In genomic region chr5:132691755-132692631, GRCh38 we compare ENCODE assay signal across 18 cellular contexts. TPM values are rescaled to one million over a fixed set of nuclear protein-coding genes. Genes with fewer than 3 reads are reported as not detected.
DNase-seq lines count a peak whose midpoint lies in the region; ATAC-seq, FAIRE-seq and TF ChIP-seq lines count a peak whose summit lies in the region.
"Not testable (repeated sequence)": the region's sequence is repeated elsewhere in the genome, so short reads cannot be mapped to it uniquely, and the experiment has no call there.
"Had no signal": no experiment of that assay in that cellular context is flagged by ENCODE, and none has a peak within 500 bp of the region (broad histone marks: within the 10 kb centered on the region; RNA-seq: fewer than 3 reads in every experiment).

No MANE protein-coding gene starts in this region.

- not testable (repeated sequence) for H3K4me3 Mint-ChIP-seq in activated CD4-positive, alpha-beta memory T cell treated with anti-CD3 and anti-CD28 coated beads, Interleukin-2, amount 10 ng/mL, durations not matched to agents 7 days and 5 days; activated naive CD4-positive, alpha-beta T cell treated with anti-CD3 and anti-CD28 coated beads, Interleukin-2, amount 50 U/mL, for 24 hours

- H3K23ac ChIP-seq in mesenchymal stem cell (ENCODE audit: low read length in 2 of 2), result not testable (repeated sequence)

- TF ChIP-seq POLR2A in GM12891 (IDR thresholded peaks at IDR 0.05; ENCODE audit: low read depth, low read length), result not testable (repeated sequence)

- not testable (repeated sequence) for H4K8ac ChIP-seq in mesenchymal stem cell (ENCODE audit: low read length)

- H3K27ac Mint-ChIP-seq in activated CD4-positive, alpha-beta memory T cell treated with anti-CD3 and anti-CD28 coated beads, Interleukin-2, amount 10 ng/mL, durations not matched to agents 7 days and 5 days, result peak overlapping the region; percentile 54
- H3K27ac Mint-ChIP-seq in activated naive CD4-positive, alpha-beta T cell treated with anti-CD3 and anti-CD28 coated beads, Interleukin-2, amount 50 U/mL, for 24 hours, result peak overlapping the region; percentile 10

- H2BK120ac ChIP-seq in mesenchymal stem cell (ENCODE audit: low read depth, low read length), result not testable (repeated sequence)

- H3K4me1 Mint-ChIP-seq in activated CD4-positive, alpha-beta memory T cell treated with anti-CD3 and anti-CD28 coated beads, Interleukin-2, amount 10 ng/mL, durations not matched to agents 7 days and 5 days, result peaks cover 34% of the 10 kb centered on the region
- peaks cover 27% of the 10 kb centered on the region for H3K4me1 Mint-ChIP-seq in activated naive CD4-positive, alpha-beta T cell treated with anti-CD3 and anti-CD28 coated beads, Interleukin-2, amount 50 U/mL, for 24 hours

- H3K36me3 Mint-ChIP-seq in activated CD4-positive, alpha-beta memory T cell treated with anti-CD3 and anti-CD28 coated beads, Interleukin-2, amount 10 ng/mL, durations not matched to agents 7 days and 5 days (ENCODE audit: low read depth), result peaks cover 11% of the 10 kb centered on the region
- H3K36me3 Mint-ChIP-seq in activated naive CD4-positive, alpha-beta T cell treated with anti-CD3 and anti-CD28 coated beads, Interleukin-2, amount 50 U/mL, for 24 hours, result not testable (repeated sequence)

- H3K79me1 ChIP-seq in mesenchymal stem cell (replicated peaks; ENCODE audit: low read length, poor library complexity, severe bottlenecking), result not testable (repeated sequence)

- WGBS in mesenchymal stem cell, result 97% methylated on average over 4 of the region's 5 CpGs

- H3K27ac ChIP-seq in mesenchymal stem cell (ENCODE audit: low read length, poor library complexity, severe bottlenecking), result not testable (repeated sequence)

- ATAC-seq in SK-N-SH treated with all-trans-retinoic acid at 6 μM for 48 hours, result not testable (repeated sequence)

- not testable (repeated sequence) for H2BK5ac ChIP-seq in mesenchymal stem cell (ENCODE audit: low read depth, low read length, poor library complexity, severe bottlenecking)

- DNase-seq in GM12891 (ENCODE audit: insufficient read length, low spot score); activated CD4-positive, alpha-beta memory T cell treated with anti-CD3 and anti-CD28 coated beads, Interleukin-2, amount 10 ng/mL, durations not matched to agents 7 days and 5 days; mesenchymal stem cell: not testable (repeated sequence)
- peak; percentile 62 for DNase-seq in Jurkat, Clone E6-1 (ENCODE audit: low read depth, low spot score)

- not testable (repeated sequence) for H3K18ac ChIP-seq in mesenchymal stem cell (ENCODE audit: low read depth in 1 of 2, low read length in 2 of 2)

- H3K27me3 Mint-ChIP-seq in activated CD4-positive, alpha-beta memory T cell treated with anti-CD3 and anti-CD28 coated beads, Interleukin-2, amount 10 ng/mL, durations not matched to agents 7 days and 5 days; activated naive CD4-positive, alpha-beta T cell treated with anti-CD3 and anti-CD28 coated beads, Interleukin-2, amount 50 U/mL, for 24 hours: not testable (repeated sequence)

- not testable (repeated sequence) for H2BK12ac ChIP-seq in mesenchymal stem cell (ENCODE audit: low read length in 2 of 2)

- H2AFZ ChIP-seq in mesenchymal stem cell (ENCODE audit: low read depth, low read length), result not testable (repeated sequence)

- peaks cover 0 to 12% of the 10 kb centered on the region in 2 experiments for H3K36me3 ChIP-seq in mesenchymal stem cell (ENCODE audit: control insufficient read depth in 1 of 2, insufficient read depth in 2 of 2, low read depth in 1 of 2, low read length in 2 of 2)

- H2BK15ac ChIP-seq in mesenchymal stem cell (ENCODE audit: low read depth, poor library complexity, severe bottlenecking), result not testable (repeated sequence)

- H3K27me3 ChIP-seq in mesenchymal stem cell (ENCODE audit: control insufficient read depth in 1 of 2, insufficient read depth in 1 of 2, low read length in 2 of 2), result not testable (repeated sequence)

- H4K91ac ChIP-seq in mesenchymal stem cell (ENCODE audit: low read length), result not testable (repeated sequence)

- H3K14ac ChIP-seq in mesenchymal stem cell (ENCODE audit: low read length in 2 of 2), result not testable (repeated sequence)

- not testable (repeated sequence) for H3K9me3 ChIP-seq in mesenchymal stem cell (ENCODE audit: control insufficient read depth, low read length)

- not testable (repeated sequence) for H3K4ac ChIP-seq in mesenchymal stem cell (ENCODE audit: low read depth in 1 of 2, low read length in 2 of 2)

- not testable (repeated sequence) for H3K9me3 Mint-ChIP-seq in activated CD4-positive, alpha-beta memory T cell treated with anti-CD3 and anti-CD28 coated beads, Interleukin-2, amount 10 ng/mL, durations not matched to agents 7 days and 5 days; activated naive CD4-positive, alpha-beta T cell treated with anti-CD3 and anti-CD28 coated beads, Interleukin-2, amount 50 U/mL, for 24 hours

- not testable (repeated sequence) for H3K4me3 ChIP-seq in Jurkat, Clone E6-1 (ENCODE audit: low read length); mesenchymal stem cell (ENCODE audit: insufficient read depth in 1 of 2, low read depth in 1 of 2, low read length in 2 of 2)

- FAIRE-seq in GM12891 (lab: Jason Lieb, UNC) (peak; percentile 71), colon (lab: Jason Lieb, UNC) (peak; percentile 31)

- H3K9ac ChIP-seq in mesenchymal stem cell (ENCODE audit: low read length), result peak overlapping the region; percentile 45

- not testable (repeated sequence) for H2AK5ac ChIP-seq in mesenchymal stem cell (ENCODE audit: low read length, severe bottlenecking)

- H3K4me2 ChIP-seq in mesenchymal stem cell (ENCODE audit: low read length, poor library complexity, severe bottlenecking), result not testable (repeated sequence)

- CTCF ChIA-PET in activated CD4-positive, alpha-beta memory T cell treated with anti-CD3 and anti-CD28 coated beads, Interleukin-2, amount 10 ng/mL, durations not matched to agents 7 days and 5 days (lab: Charles Lee), result not testable (repeated sequence)

- POLR2A ChIA-PET in activated CD4-positive, alpha-beta memory T cell treated with anti-CD3 and anti-CD28 coated beads, Interleukin-2, amount 10 ng/mL, durations not matched to agents 7 days and 5 days (lab: Charles Lee), result interaction anchor here (0.6 kb wide), 1 partner anchor 46 kb away, joined by 3 read pairs; no protein-coding TSS in a partner anchor

- H3K4me1 ChIP-seq in mesenchymal stem cell (ENCODE audit: control insufficient read depth, insufficient read depth, low read depth, low read length), result not testable (repeated sequence)

TF ChIP-seq in SK-N-SH treated with all-trans-retinoic acid at 6 μM for 48 hours, 23 proteins besides CTCF, POLR2A, EP300 and RAD21:
- peak; percentile 71 for TF ChIP-seq ZNF8 (CRISPR knock-in tag; IDR thresholded peaks at IDR 0.05)

RNA-seq across cellular contexts. Expression of gene IL4, which starts 18.2 kb away (rescaled TPM):
- 1.9 TPM for polyA plus RNA-seq in GM12891 (2012; ENCODE audit: low read depth, missing spikeins)
- polyA plus RNA-seq in Jurkat, Clone E6-1 (2012; ENCODE audit: insufficient read depth, insufficient read length), result not detected
- 10 to 100 TPM in 1 of 2 experiments, 1 to 10 TPM in 1; 7.4 to 12.6 TPM for total RNA-seq in activated CD4-positive, alpha-beta memory T cell treated with anti-CD3 and anti-CD28 coated beads, Interleukin-2, amount 10 ng/mL, durations not matched to agents 7 days and 5 days
- polyA plus RNA-seq in mesenchymal stem cell (2013, experiment 1 of 2), result not detected
- polyA plus RNA-seq in mesenchymal stem cell (2013, experiment 2 of 2), result not detected
- total RNA-seq: A172; Calu3; CD8-positive, alpha-beta T cell; Daoy; H7; HFFc6; Right ventricle myocardium superior; RPMI7951; SK-MEL-5 had no signal
- polyA plus RNA-seq: AG04450, IgD-negative memory B cell had no signal

RNA-seq across cellular contexts. Expression of gene IL13, which starts 34.0 kb away (rescaled TPM):
- 1.6 TPM for polyA plus RNA-seq in GM12891 (2012; ENCODE audit: low read depth, missing spikeins)
- not detected for polyA plus RNA-seq in Jurkat, Clone E6-1 (2012; ENCODE audit: insufficient read depth, insufficient read length)
- total RNA-seq in activated CD4-positive, alpha-beta memory T cell treated with anti-CD3 and anti-CD28 coated beads, Interleukin-2, amount 10 ng/mL, durations not matched to agents 7 days and 5 days, result 10 to 100 TPM; 32.9 to 36.6 TPM
- not detected for polyA plus RNA-seq in mesenchymal stem cell (2013, experiment 1 of 2)
- not detected for polyA plus RNA-seq in mesenchymal stem cell (2013, experiment 2 of 2)
- total RNA-seq: A172; Calu3; CD8-positive, alpha-beta T cell; Daoy; H7; HFFc6; Right ventricle myocardium superior; RPMI7951; SK-MEL-5 had no signal
- polyA plus RNA-seq: AG04450, IgD-negative memory B cell had no signal

RNA-seq across cellular contexts. Expression of gene KIF3A, which starts 45.4 kb away (rescaled TPM):
- polyA plus RNA-seq in GM12891 (2012; ENCODE audit: low read depth, missing spikeins), result 8.6 TPM
- polyA plus RNA-seq in Jurkat, Clone E6-1 (2012; ENCODE audit: insufficient read depth, insufficient read length), result 11.3 TPM
- total RNA-seq in activated CD4-positive, alpha-beta memory T cell treated with anti-CD3 and anti-CD28 coated beads, Interleukin-2, amount 10 ng/mL, durations not matched to agents 7 days and 5 days, result 10 to 100 TPM; 16.2 to 19.3 TPM
- polyA plus RNA-seq in mesenchymal stem cell (2013, experiment 1 of 2), result 8.1 TPM
- 8.2 TPM for polyA plus RNA-seq in mesenchymal stem cell (2013, experiment 2 of 2)

RNA-seq across cellular contexts. Expression of gene CCNI2, which starts 55.2 kb away (rescaled TPM):
- polyA plus RNA-seq in GM12891 (2012; ENCODE audit: low read depth, missing spikeins), result 5.4 TPM
- 14.3 TPM for polyA plus RNA-seq in Jurkat, Clone E6-1 (2012; ENCODE audit: insufficient read depth, insufficient read length)
- 1 to 10 TPM; 6.4 to 6.7 TPM for total RNA-seq in activated CD4-positive, alpha-beta memory T cell treated with anti-CD3 and anti-CD28 coated beads, Interleukin-2, amount 10 ng/mL, durations not matched to agents 7 days and 5 days
- not detected for polyA plus RNA-seq in mesenchymal stem cell (2013, experiment 1 of 2)
- not detected for polyA plus RNA-seq in mesenchymal stem cell (2013, experiment 2 of 2)
- total RNA-seq: A172, HFFc6, RPMI7951, SK-MEL-5 had no signal
- polyA plus RNA-seq: AG04450 had no signal
